13 cellular contexts compared by ENCODE assay signal in the genomic region with DNA sequence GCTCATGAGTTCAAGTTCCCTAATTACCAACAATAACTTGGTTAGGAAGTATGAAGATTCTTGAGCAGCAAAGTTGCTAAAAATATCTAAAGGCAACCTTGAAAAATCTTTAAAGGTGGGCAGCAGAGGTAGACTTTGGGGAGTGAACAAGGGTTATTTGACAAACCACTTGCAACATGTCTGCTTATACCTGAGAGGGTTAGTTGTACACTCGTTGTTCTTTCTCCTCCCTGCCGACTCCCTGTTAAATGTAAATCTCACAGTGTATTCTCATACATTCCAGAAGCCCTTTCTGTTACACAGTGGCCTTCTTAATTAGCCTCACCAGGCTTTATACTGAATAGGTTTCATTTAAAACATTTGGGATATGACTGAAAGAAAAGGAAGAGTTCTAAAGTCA.
DNase-seq lines count a peak whose midpoint lies in the region; ATAC-seq and TF ChIP-seq lines count a peak whose summit lies in the region.
"Had no signal": no experiment of that assay in that cellular context is flagged by ENCODE, and none has a peak within 500 bp of the region (broad histone marks: within the 10 kb centered on the region; RNA-seq: fewer than 3 reads in every experiment).

No MANE protein-coding gene starts in this region.

- H4K20me1 ChIP-seq in IMR-90 (ENCODE audit: insufficient read depth, low read length) (no peaks in the 10 kb centered on the region), fibroblast of lung (ENCODE audit: control insufficient read depth, extremely low read depth, insufficient read depth, low read length) (no peaks in the 10 kb centered on the region), osteoblast (ENCODE audit: insufficient read depth, low read length) (no peaks in the 10 kb centered on the region)
- H4K20me1 ChIP-seq: BLaER1 had no signal

- peak overlapping the region; percentile 84; the same call in 1 of the 2 replicates for H2AK5ac ChIP-seq in IMR-90 (ENCODE audit: low read depth, low read length)

- H2BK20ac ChIP-seq in IMR-90 (ENCODE audit: low read depth, low read length): peak overlapping the region; percentile 29; the same call in 1 of the 2 replicates

- H3K27ac ChIP-seq in IMR-90 (ENCODE audit: insufficient read depth, low read length) (no peak overlapping the region), fibroblast of lung (ENCODE audit: insufficient read depth, low read length) (peak overlapping the region; percentile 49), osteoblast (ENCODE audit: low read depth, low read length) (peak overlapping the region; percentile 88), foreskin keratinocyte (no peak overlapping the region)
- H3K27ac ChIP-seq: BLaER1, C4-2B had no signal

- no peak overlapping the region for H2AFZ ChIP-seq in IMR-90 (replicated peaks; ENCODE audit: low read length, poor library complexity)
- no peak overlapping the region for H2AFZ ChIP-seq in fibroblast of lung (ENCODE audit: low read length)
- H2AFZ ChIP-seq in osteoblast (ENCODE audit: low read length): no peak overlapping the region

- H3K9me3 ChIP-seq in IMR-90 (ENCODE audit: control insufficient read depth, insufficient read depth, low read length) (no peaks in the 10 kb centered on the region), fibroblast of lung (ENCODE audit: control insufficient read depth, insufficient read depth, low read depth, low read length) (no peaks in the 10 kb centered on the region), osteoblast (ENCODE audit: low read depth, low read length) (no peaks in the 10 kb centered on the region)
- H3K9me3 ChIP-seq: BLaER1, Caco-2 had no signal

- no peak overlapping the region for H2AK9ac ChIP-seq in IMR-90 (replicated peaks; ENCODE audit: low read depth, low read length, poor library complexity)

- H4K5ac ChIP-seq in IMR-90 (ENCODE audit: low read depth, low read length): peak overlapping the region; percentile 81; the same call in 1 of the 2 replicates

- dilution Hi-C loops in IMR-90 (cut with HindIII; ENCODE audit: low sequenced_read_pairs, unreplicated experiment): no loop called here

- H3K4ac ChIP-seq in IMR-90 (ENCODE audit: low read depth, low read length): peak overlapping the region; percentile 91; the same call in 1 of the 2 replicates

- H3K18ac ChIP-seq in IMR-90 (ENCODE audit: low read depth, low read length): peak overlapping the region; percentile 69; the same call in 1 of the 2 replicates

- H3K23ac ChIP-seq in IMR-90 (ENCODE audit: low read depth, low read length): no peak overlapping the region

- TF ChIP-seq CTCF in IMR-90 (conservative IDR thresholded peaks at IDR 0.05; ENCODE audit: low read depth, low read length) (no peak), fibroblast of lung (conservative IDR thresholded peaks at IDR 0.05 in 1 of 2, IDR thresholded peaks at IDR 0.05 in 1 of 2; ENCODE audit: low read depth in 1 of 2, low read length in 2 of 2) (no peak), osteoblast (IDR thresholded peaks at IDR 0.05; ENCODE audit: extremely low read depth, low read depth, low read length) (no peak), foreskin keratinocyte (conservative IDR thresholded peaks at IDR 0.05) (no peak)

- no peaks in the 10 kb centered on the region for H3K79me2 ChIP-seq in fibroblast of lung (ENCODE audit: control insufficient read depth, insufficient read depth, low read length)
- H3K79me2 ChIP-seq in osteoblast (ENCODE audit: insufficient read depth, low read length): peaks cover 35% of the 10 kb centered on the region

- H4K8ac ChIP-seq in IMR-90 (ENCODE audit: low read depth in 2 of 2, low read length in 2 of 2): peak overlapping the region in 1 of 2 experiments; percentile 78; a peak in 2 of 4 replicates

- no TSS peak for BruUV-seq in IMR-90 (replicated peaks; lab: Mats Ljungman, UMichigan)

- no peak for TF ChIP-seq POLR2A in IMR-90 (IDR thresholded peaks at IDR 0.05; ENCODE audit: low read depth, low read length)

- POLR2A ChIA-PET in IMR-90 (lab: Charles Lee; ENCODE audit: unreplicated experiment): no interaction called here

- H3K9ac ChIP-seq in IMR-90 (ENCODE audit: low read depth, low read length): no peak overlapping the region
- no peak overlapping the region for H3K9ac ChIP-seq in fibroblast of lung (ENCODE audit: insufficient read depth, low read length)
- H3K9ac ChIP-seq: BLaER1 had no signal

- peaks cover 14% of the 10 kb centered on the region for H3K4me1 ChIP-seq in IMR-90 (ENCODE audit: control insufficient read depth, insufficient read depth, low read length)
- peaks cover 11% of the 10 kb centered on the region for H3K4me1 ChIP-seq in fibroblast of lung (ENCODE audit: control insufficient read depth, extremely low read depth, insufficient read depth, low read length)
- peaks cover 60% of the 10 kb centered on the region for H3K4me1 ChIP-seq in osteoblast (ENCODE audit: insufficient read depth, low read length)
- H3K4me1 ChIP-seq in foreskin keratinocyte: no peaks in the 10 kb centered on the region
- H3K4me1 ChIP-seq: BLaER1, Caco-2 had no signal

- CTCF ChIA-PET in IMR-90 (lab: Yijun Ruan, JAX): interaction anchor here (1.5 kb wide), 1 partner anchor 70 kb away, joined by 3 read pairs; no protein-coding TSS in a partner anchor

- H3K14ac ChIP-seq in IMR-90 (replicated peaks; ENCODE audit: low read depth, low read length): no peak overlapping the region; the same call in 1 of the 2 replicates

- no peaks in the 10 kb centered on the region for H3K27me3 ChIP-seq in IMR-90 (ENCODE audit: control insufficient read depth, insufficient read depth, low read length)
- H3K27me3 ChIP-seq in fibroblast of lung (ENCODE audit: control insufficient read depth, insufficient read depth, low read length): no peaks in the 10 kb centered on the region
- no peaks in the 10 kb centered on the region for H3K27me3 ChIP-seq in osteoblast (ENCODE audit: insufficient read depth, low read length)
- peaks cover 10% of the 10 kb centered on the region for H3K27me3 ChIP-seq in foreskin keratinocyte
- no peaks in the 10 kb centered on the region for H3K27me3 ChIP-seq in H7 (ENCODE audit: control insufficient read depth, insufficient read depth, low read length)
- H3K27me3 ChIP-seq: BLaER1 had no signal

- in situ Hi-C loops in IMR-90 (cut with MboI; ENCODE audit: low sequenced_read_pairs): no loop called here

- no peak overlapping the region for H3K4me3 ChIP-seq in IMR-90 (ENCODE audit: insufficient read depth, low read depth, low read length)
- H3K4me3 ChIP-seq in fibroblast of lung (replicated peaks in 1 of 4; ENCODE audit: control extremely low read depth in 1 of 4, insufficient read depth in 1 of 4, low read depth in 3 of 4, low read length in 4 of 4): no peak overlapping the region
- H3K4me3 ChIP-seq in osteoblast (ENCODE audit: insufficient read depth, low read length): no peak overlapping the region
- H3K4me3 ChIP-seq in H7 (ENCODE audit: insufficient read depth, low read depth, low read length): no peak overlapping the region
- H3K4me3 ChIP-seq: BLaER1 had no signal

- no peak for TF ChIP-seq RAD21 in IMR-90 (IDR thresholded peaks at IDR 0.05; ENCODE audit: low read length)

- H3K36me3 ChIP-seq in IMR-90 (ENCODE audit: control insufficient read depth, insufficient read depth, low read length): peaks cover 6% of the 10 kb centered on the region
- peaks cover 2% of the 10 kb centered on the region for H3K36me3 ChIP-seq in fibroblast of lung (ENCODE audit: control insufficient read depth, insufficient read depth, low read length)
- no peaks in the 10 kb centered on the region for H3K36me3 ChIP-seq in osteoblast (ENCODE audit: insufficient read depth, low read length)
- H3K36me3 ChIP-seq in H7 (replicated peaks; ENCODE audit: control insufficient read depth, insufficient read depth, low read length): no peaks in the 10 kb centered on the region
- H3K36me3 ChIP-seq: BLaER1 had no signal

- ATAC-seq in IMR-90 (ENCODE audit: low read depth) (no peak), foreskin keratinocyte (no peak)
- ATAC-seq: CD8-positive, alpha-beta T cell had no signal

- H2BK120ac ChIP-seq in IMR-90 (ENCODE audit: low read depth, low read length): peak overlapping the region; percentile 94; the same call in 1 of the 2 replicates

- H2BK15ac ChIP-seq in IMR-90 (ENCODE audit: low read depth, low read length): no peak overlapping the region

- H3K9me1 ChIP-seq in IMR-90 (ENCODE audit: insufficient read depth, low read length): peaks cover 19% of the 10 kb centered on the region; the same call in 1 of the 2 replicates

- no CpG with 5 or more reads among the region's 2 CpGs for WGBS in IMR-90 (ENCODE audit: extremely low coverage in 2 of 2, insufficient read length in 1 of 2), 2 experiments

- H3K4me2 ChIP-seq in IMR-90 (ENCODE audit: low read depth, low read length) (no peak overlapping the region), fibroblast of lung (ENCODE audit: extremely low read depth, insufficient read depth, low read length) (no peak overlapping the region), osteoblast (ENCODE audit: insufficient read depth, low read length) (no peak overlapping the region)
- H3K4me2 ChIP-seq: BLaER1 had no signal

- no peak overlapping the region for H4K91ac ChIP-seq in IMR-90 (ENCODE audit: insufficient read depth, low read depth, low read length)

- H3K56ac ChIP-seq in IMR-90 (ENCODE audit: extremely low read depth, insufficient read depth, low read length): no peak overlapping the region

- H3K79me1 ChIP-seq in IMR-90 (ENCODE audit: low read depth in 1 of 2, low read length in 2 of 2): peaks cover 4 to 35% of the 10 kb centered on the region in 2 experiments

- H2BK5ac ChIP-seq in IMR-90 (ENCODE audit: low read depth, low read length, poor library complexity, severe bottlenecking): peak overlapping the region; percentile 62

- intact Hi-C loops in IMR-90 (cut with micrococcal nuclease): no loop called here

- DNase-seq in IMR-90: no peak
- no peak for DNase-seq in fibroblast of lung (ENCODE audit: low read depth in 2 of 2)
- DNase-seq in osteoblast (ENCODE audit: insufficient read length, low spot score, missing footprints): no peak
- no peak for DNase-seq in foreskin keratinocyte
- DNase-seq in H7: no peak
- DNase-seq in A172 (ENCODE audit: low spot score): no peak
- DNase-seq: Caco-2; CD4-positive, CD25-positive, alpha-beta regulatory T cell; CD8-positive, alpha-beta T cell; DMS153; DND-41 had no signal

TF ChIP-seq in IMR-90, 13 proteins besides CTCF, POLR2A, EP300 and RAD21:
- TF ChIP-seq MXI1 (IDR thresholded peaks at IDR 0.05; ENCODE audit: borderline replicate concordance, low read depth, low read length): no peak
- no peak for TF ChIP-seq MAFK (IDR thresholded peaks at IDR 0.05; ENCODE audit: low read depth, low read length)
- no peak for TF ChIP-seq BHLHE40 (IDR thresholded peaks at IDR 0.05; ENCODE audit: low read depth, low read length)
- no peak for TF ChIP-seq RCOR1 (IDR thresholded peaks at IDR 0.05; ENCODE audit: insufficient replicate concordance, low read length)

Comparison
In these comparisons a context has a peak if more than half of its experiments do, and no peak if none do; other contexts are left out.
1. H3K27ac ChIP-seq: peak in fibroblast of lung (single experiment) and osteoblast (single experiment); none in IMR-90 (single experiment) and foreskin keratinocyte (single experiment).